ENCODE assay signal across 8 cellular contexts in the genomic region with DNA sequence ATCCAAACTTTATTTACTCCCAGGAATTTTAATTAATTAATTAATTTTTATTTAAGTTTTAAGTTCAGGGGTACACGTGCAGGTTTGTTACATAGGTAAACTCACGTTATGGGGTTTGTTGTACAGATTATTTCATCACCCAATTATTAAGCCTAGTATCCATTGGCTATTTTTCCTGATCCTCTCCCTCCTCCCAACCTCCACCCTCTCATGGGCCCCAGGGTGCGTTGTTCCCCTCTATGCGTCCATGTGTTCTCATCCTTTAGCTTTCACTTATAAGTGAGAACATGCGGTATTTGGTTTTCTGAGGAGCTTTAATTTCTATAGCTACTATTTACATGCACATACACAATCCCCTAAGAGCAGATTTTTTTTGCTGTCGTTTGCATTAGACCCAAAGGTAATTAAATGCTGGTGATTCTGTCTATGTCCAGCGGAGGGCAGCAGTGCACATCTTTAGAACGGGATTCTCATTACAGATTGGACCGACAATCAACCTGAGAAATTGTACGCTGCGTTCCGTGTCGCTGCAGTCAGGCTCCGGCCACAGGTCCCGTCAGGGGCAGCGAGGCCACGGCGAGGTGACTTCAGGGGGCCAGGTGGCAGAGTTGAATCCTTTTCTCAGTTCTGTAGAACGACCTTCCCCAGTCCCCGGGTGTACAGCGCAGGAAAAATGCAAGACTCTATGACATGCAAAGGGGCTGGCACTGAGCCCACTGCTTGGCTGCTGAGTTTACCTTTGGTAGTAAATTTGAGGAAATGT. TPM values are rescaled to one million over a fixed set of nuclear protein-coding genes. Genes with fewer than 3 reads are reported as not detected.
DNase-seq lines count a peak whose midpoint lies in the region; ATAC-seq and TF ChIP-seq lines count a peak whose summit lies in the region.

No MANE protein-coding gene starts in this region.

- H3K9me3 Mint-ChIP-seq in CD8-positive, alpha-beta T cell: no peaks in the 10 kb centered on the region
- no peaks in the 10 kb centered on the region for H3K9me3 Mint-ChIP-seq in mesothelial cell of epicardium

- intact Hi-C loops in CD8-positive, alpha-beta T cell (cut with DNase I, micrococcal nuclease): loop anchor here (1.0 to 2.0 kb wide), 7 partner anchors 17 to 859 kb away; no protein-coding TSS in a partner anchor

- no peak overlapping the region for H3K27ac ChIP-seq in CD8-positive, alpha-beta T cell (ENCODE audit: low read depth, low read length)
- H3K27ac ChIP-seq in effector memory CD4-positive, alpha-beta T cell (ENCODE audit: insufficient read depth, low read length, poor library complexity, severe bottlenecking): no peak overlapping the region

- peaks cover 38% of the 10 kb centered on the region for H3K27me3 Mint-ChIP-seq in CD8-positive, alpha-beta T cell (ENCODE audit: low read depth)
- peaks cover 32% of the 10 kb centered on the region for H3K27me3 Mint-ChIP-seq in mesothelial cell of epicardium (ENCODE audit: low read depth)

- ATAC-seq in CD8-positive, alpha-beta T cell: peak; percentile 96
- peak; percentile 86 for ATAC-seq in GM19468 (IDR thresholded peaks at IDR 0.05; ENCODE audit: extremely low read depth, unreplicated experiment)

- H3K9me3 ChIP-seq in CD8-positive, alpha-beta T cell (ENCODE audit: low read length): no peaks in the 10 kb centered on the region
- H3K9me3 ChIP-seq in effector memory CD4-positive, alpha-beta T cell (ENCODE audit: control insufficient read depth, low read length): no peaks in the 10 kb centered on the region

- no peaks in the 10 kb centered on the region for H3K36me3 Mint-ChIP-seq in CD8-positive, alpha-beta T cell
- H3K36me3 Mint-ChIP-seq in mesothelial cell of epicardium: no peaks in the 10 kb centered on the region

- no peaks in the 10 kb centered on the region for H3K36me3 ChIP-seq in CD8-positive, alpha-beta T cell (ENCODE audit: insufficient read depth, low read length)
- H3K36me3 ChIP-seq in effector memory CD4-positive, alpha-beta T cell (ENCODE audit: control insufficient read depth, insufficient read depth, low read length): no peaks in the 10 kb centered on the region

- TF ChIP-seq CTCF in CD8-positive, alpha-beta T cell (IDR thresholded peaks at IDR 0.05): peak; percentile 96
- peak; percentile 68 for TF ChIP-seq CTCF in mesothelial cell of epicardium (IDR thresholded peaks at IDR 0.05; ENCODE audit: unreplicated experiment)

- POLR2A ChIA-PET in CD8-positive, alpha-beta T cell (lab: Charles Lee): no interaction called here

- H3K4me1 Mint-ChIP-seq in CD8-positive, alpha-beta T cell (ENCODE audit: low read depth): peaks cover 4% of the 10 kb centered on the region
- H3K4me1 Mint-ChIP-seq in mesothelial cell of epicardium: peaks cover 5% of the 10 kb centered on the region

- H3K27me3 ChIP-seq in CD8-positive, alpha-beta T cell (ENCODE audit: insufficient read depth, low read length): no peaks in the 10 kb centered on the region
- H3K27me3 ChIP-seq in effector memory CD4-positive, alpha-beta T cell (replicated peaks; ENCODE audit: control insufficient read depth, insufficient read depth, low read length, poor library complexity, severe bottlenecking): peaks cover 19% of the 10 kb centered on the region

- peak overlapping the region; percentile 46 for H3K4me3 ChIP-seq in CD8-positive, alpha-beta T cell (ENCODE audit: low read depth, low read length)
- peak overlapping the region; percentile 36 for H3K4me3 ChIP-seq in effector memory CD4-positive, alpha-beta T cell (ENCODE audit: insufficient read depth, low read depth, low read length, poor library complexity, severe bottlenecking)

- peak overlapping the region; percentile 75 for H3K4me3 Mint-ChIP-seq in CD8-positive, alpha-beta T cell
- H3K4me3 Mint-ChIP-seq in mesothelial cell of epicardium: peak overlapping the region; percentile 72

- no peak overlapping the region for H3K27ac Mint-ChIP-seq in CD8-positive, alpha-beta T cell
- H3K27ac Mint-ChIP-seq in mesothelial cell of epicardium: no peak overlapping the region

- H3K4me1 ChIP-seq in CD8-positive, alpha-beta T cell (ENCODE audit: insufficient read depth, low read length): no peaks in the 10 kb centered on the region
- H3K4me1 ChIP-seq in effector memory CD4-positive, alpha-beta T cell (ENCODE audit: control insufficient read depth, insufficient read depth, low read length, poor library complexity, severe bottlenecking): no peaks in the 10 kb centered on the region

- CTCF ChIA-PET in CD8-positive, alpha-beta T cell (lab: Charles Lee): interaction anchor here (0.5 to 12.6 kb wide), 20 partner anchors 10 to 568 kb away, joined by 3 to 163 read pairs (median 4); a partner anchor contains a TSS

- DNase-seq in CD8-positive, alpha-beta T cell: peak; percentile 63 to 84 (median 74)
- DNase-seq in HS-27A (ENCODE audit: low read depth) (peak; percentile 43), NCI-H82 treated with DMSO at 0.1 percent for 48 hours (lab: John Stamatoyannopoulos, UW; ENCODE audit: unreplicated experiment) (peak; percentile 61), mesothelial cell of epicardium (ENCODE audit: low spot score in 2 of 2, unreplicated experiment in 2 of 2) (peak; percentile 45 to 72)
- DNase-seq in activated CD8-positive, alpha-beta memory T cell treated with anti-CD3 and anti-CD28 coated beads for 1 hour (ENCODE audit: extremely low read depth in 1 of 2, low read depth in 1 of 2): peak; percentile 42 to 57
- peak; percentile 37 to 54 (median 47) for DNase-seq in effector memory CD4-positive, alpha-beta T cell
- DNase-seq in stimulated activated CD8-positive, alpha-beta memory T cell treated with anti-CD3 and anti-CD28 coated beads, Interleukin-15, amount 100 ng/mL, for 48 hours (ENCODE audit: low read depth in 2 of 2): peak; percentile 44 to 57

RNA-seq across cellular contexts. Expression of a gene that starts 11.6 kb away (rescaled TPM):
- total RNA-seq in CD8-positive, alpha-beta T cell: 10 to 100 TPM; 11.5 to 12.1 TPM
- total RNA-seq in mesothelial cell of epicardium: 10.1 to 11.2 TPM (median 10.6 TPM) in 3 replicates

RNA-seq across cellular contexts. Expression of a gene that starts 51.9 kb away (rescaled TPM):
- total RNA-seq in CD8-positive, alpha-beta T cell: 100 to 1,000 TPM; 429 to 433 TPM
- total RNA-seq in mesothelial cell of epicardium: 8.4 to 9.2 TPM (median 9.0 TPM) in 3 replicates

Comparison
In these comparisons a context has a peak if more than half of its experiments do, and no peak if none do; other contexts are left out.
1. RNA of a gene that starts 51.9 kb away (total RNA-seq): 429 to 433 TPM in CD8-positive, alpha-beta T cell; 8.4 to 9.2 TPM in mesothelial cell of epicardium; every median in the first group is over 10 times any median in the second.
2. Peak in every context shown above with its lines, with median percentiles within 50 percentile points of each other: DNase-seq.